33 cellular contexts compared by ENCODE assay signal in genomic region chr3:180017846-180018245, GRCh38. TPM values are rescaled to one million over a fixed set of nuclear protein-coding genes. Genes with fewer than 3 reads are reported as not detected.
"Had no signal": no experiment of that assay in that cellular context is flagged by ENCODE, and none has a peak within 500 bp of the region (broad histone marks: within the 10 kb centered on the region; RNA-seq: fewer than 3 reads in every experiment).

No MANE protein-coding gene starts in this region.

- H3K9me3 Mint-ChIP-seq: activated B cell treated with CpG ODN at 0.5 μM for 24 hours; activated CD8-positive, alpha-beta T cell treated with anti-CD3 and anti-CD28 coated beads for 36 hours; activated naive CD4-positive, alpha-beta T cell treated with anti-CD3 and anti-CD28 coated beads, Interleukin-2, amount 50 U/mL, for 24 hours; activated naive CD8-positive, alpha-beta T cell treated with anti-CD3 and anti-CD28 coated beads for 36 hours; activated naive CD8-positive, alpha-beta T cell treated with anti-CD3 and anti-CD28 coated beads, Interleukin-2, amount 50 U/mL, for 24 hours; activated T-cell treated with anti-CD3 and anti-CD28 coated beads, Interleukin-2, amount 50 U/mL, for 4 hours; activated T-helper 17 cell treated with anti-CD3 and anti-CD28 coated beads, Interleukin-2, amount 50 U/mL, for 72 hours; brain; endodermal cell; T-cell; T-helper 1 cell treated with Interleukin-12 subunit alpha and Interleukin-12 subunit beta and Interleukin-4 antibody, amounts not matched to agents 30 μg/mL and 1 μg/mL, for 36 hours had no signal

- H3K4me3 Mint-ChIP-seq: activated B cell treated with CpG ODN at 0.5 μM for 24 hours; activated CD8-positive, alpha-beta T cell treated with anti-CD3 and anti-CD28 coated beads for 36 hours; activated naive CD4-positive, alpha-beta T cell treated with anti-CD3 and anti-CD28 coated beads, Interleukin-2, amount 50 U/mL, for 24 hours; activated naive CD8-positive, alpha-beta T cell treated with anti-CD3 and anti-CD28 coated beads for 36 hours; activated naive CD8-positive, alpha-beta T cell treated with anti-CD3 and anti-CD28 coated beads, Interleukin-2, amount 50 U/mL, for 24 hours; activated T-cell treated with anti-CD3 and anti-CD28 coated beads, Interleukin-2, amount 50 U/mL, for 4 hours; activated T-helper 17 cell treated with anti-CD3 and anti-CD28 coated beads, Interleukin-2, amount 50 U/mL, for 72 hours; endodermal cell; T-cell; T-helper 1 cell treated with Interleukin-12 subunit alpha and Interleukin-12 subunit beta and Interleukin-4 antibody, amounts not matched to agents 30 μg/mL and 1 μg/mL, for 36 hours had no signal

- H3K27ac Mint-ChIP-seq: activated B cell treated with CpG ODN at 0.5 μM for 24 hours; activated CD8-positive, alpha-beta T cell treated with anti-CD3 and anti-CD28 coated beads for 36 hours; activated naive CD4-positive, alpha-beta T cell treated with anti-CD3 and anti-CD28 coated beads, Interleukin-2, amount 50 U/mL, for 24 hours; activated naive CD8-positive, alpha-beta T cell treated with anti-CD3 and anti-CD28 coated beads for 36 hours; activated naive CD8-positive, alpha-beta T cell treated with anti-CD3 and anti-CD28 coated beads, Interleukin-2, amount 50 U/mL, for 24 hours; activated T-helper 17 cell treated with anti-CD3 and anti-CD28 coated beads, Interleukin-2, amount 50 U/mL, for 72 hours; endodermal cell; T-cell; T-helper 1 cell treated with Interleukin-12 subunit alpha and Interleukin-12 subunit beta and Interleukin-4 antibody, amounts not matched to agents 30 μg/mL and 1 μg/mL, for 36 hours had no signal

- H3K4me1 ChIP-seq: adrenal gland, ascending aorta, breast epithelium, colonic mucosa had no signal

- H3K4me3 ChIP-seq: adrenal gland, ascending aorta, breast epithelium, cardiac muscle cell, colonic mucosa had no signal

- H3K27me3 ChIP-seq: adrenal gland, ascending aorta, breast epithelium, cardiac muscle cell, colonic mucosa had no signal

- H3K36me3 ChIP-seq: adrenal gland, ascending aorta, breast epithelium, cardiac muscle cell, colonic mucosa, WERI-Rb-1 had no signal

- H3K27me3 Mint-ChIP-seq: activated B cell treated with CpG ODN at 0.5 μM for 24 hours; activated CD8-positive, alpha-beta T cell treated with anti-CD3 and anti-CD28 coated beads for 36 hours; activated naive CD4-positive, alpha-beta T cell treated with anti-CD3 and anti-CD28 coated beads, Interleukin-2, amount 50 U/mL, for 24 hours; activated naive CD8-positive, alpha-beta T cell treated with anti-CD3 and anti-CD28 coated beads for 36 hours; activated naive CD8-positive, alpha-beta T cell treated with anti-CD3 and anti-CD28 coated beads, Interleukin-2, amount 50 U/mL, for 24 hours; activated T-helper 17 cell treated with anti-CD3 and anti-CD28 coated beads, Interleukin-2, amount 50 U/mL, for 72 hours; brain; T-cell had no signal

- H3K27ac ChIP-seq: adrenal gland, ascending aorta, breast epithelium, cardiac muscle cell, colonic mucosa, WERI-Rb-1 had no signal

- H3K9me3 ChIP-seq: adrenal gland, ascending aorta, breast epithelium, colonic mucosa had no signal

- H3K36me3 Mint-ChIP-seq: activated naive CD4-positive, alpha-beta T cell treated with anti-CD3 and anti-CD28 coated beads, Interleukin-2, amount 50 U/mL, for 24 hours; activated naive CD8-positive, alpha-beta T cell treated with anti-CD3 and anti-CD28 coated beads for 36 hours; brain; T-cell had no signal

- H3K4me1 Mint-ChIP-seq: activated B cell treated with CpG ODN at 0.5 μM for 24 hours; activated naive CD4-positive, alpha-beta T cell treated with anti-CD3 and anti-CD28 coated beads, Interleukin-2, amount 50 U/mL, for 24 hours; activated naive CD8-positive, alpha-beta T cell treated with anti-CD3 and anti-CD28 coated beads for 36 hours; activated naive CD8-positive, alpha-beta T cell treated with anti-CD3 and anti-CD28 coated beads, Interleukin-2, amount 50 U/mL, for 24 hours; activated T-helper 17 cell treated with anti-CD3 and anti-CD28 coated beads, Interleukin-2, amount 50 U/mL, for 72 hours; brain; T-cell had no signal

- ATAC-seq: activated CD4-positive, CD25-positive, alpha-beta regulatory T cell treated with anti-CD3 and anti-CD28 coated beads, Interleukin-2, amount 50 U/mL, for 24 hours; activated CD8-positive, alpha-beta T cell treated with anti-CD3 and anti-CD28 coated beads for 36 hours; activated naive CD8-positive, alpha-beta T cell treated with anti-CD3 and anti-CD28 coated beads, Interleukin-2, amount 50 U/mL, for 24 hours; activated T-cell treated with anti-CD3 and anti-CD28 coated beads, Interleukin-2, amount 50 U/mL, for 4 hours; activated T-helper 17 cell treated with anti-CD3 and anti-CD28 coated beads, Interleukin-2, amount 50 U/mL, for 72 hours; esophagus mucosa; T-cell had no signal

- DNase-seq: activated B cell treated with CpG ODN at 0.5 μM for 24 hours; activated CD4-positive, alpha-beta T cell treated with anti-CD3 and anti-CD28 coated beads for 48 hours; activated CD4-positive, alpha-beta T cell treated with anti-CD3 and anti-CD28 coated beads, Interleukin-2, amount 50 U/mL, for 1 hour; activated CD4-positive, alpha-beta T cell treated with anti-CD3 and anti-CD28 coated beads, Interleukin-2, amount 50 U/mL, for 48 hours; activated CD8-positive, alpha-beta memory T cell treated with anti-CD3 and anti-CD28 coated beads for 24 hours; activated CD8-positive, alpha-beta T cell treated with anti-CD3 and anti-CD28 coated beads for 36 hours; activated effector memory CD4-positive, alpha-beta T cell treated with Interleukin-2 at 50 U/mL for 16 hours; activated gamma-delta T cell treated with Interleukin-2 at 50 U/mL for 16 hours; activated naive CD4-positive, alpha-beta T cell treated with Interleukin-2 at 50 U/mL for 16 hours; activated naive CD8-positive, alpha-beta T cell treated with anti-CD3 and anti-CD28 coated beads for 36 hours; activated naive CD8-positive, alpha-beta T cell treated with anti-CD3 and anti-CD28 coated beads, Interleukin-2, amount 50 U/mL, for 24 hours; activated T-cell treated with anti-CD3 and anti-CD28 coated beads, Interleukin-2, amount 50 U/mL, for 4 hours; adrenal gland; central memory CD4-positive, alpha-beta T cell; cerebellar nuclear complex; colonic mucosa; effector memory CD4-positive, alpha-beta T cell; foreskin melanocyte; T-cell; T1000 had no signal

RNA-seq across cellular contexts. Expression of gene PEX5L, which starts 18.9 kb away (rescaled TPM):
- total RNA-seq: activated B cell treated with CpG ODN at 0.5 μM for 24 hours; activated CD8-positive, alpha-beta T cell treated with anti-CD3 and anti-CD28 coated beads for 36 hours; activated naive CD8-positive, alpha-beta T cell treated with anti-CD3 and anti-CD28 coated beads for 36 hours; colonic mucosa; dermis microvascular lymphatic vessel endothelial cell; esophagus mucosa; T-cell; T-helper 2 cell treated with Interferon-gamma antibody and Interleukin-4, amounts not matched to agents 100 ng/mL and 5 ng/mL, for 36 hours had no signal
